In the genomic region with DNA sequence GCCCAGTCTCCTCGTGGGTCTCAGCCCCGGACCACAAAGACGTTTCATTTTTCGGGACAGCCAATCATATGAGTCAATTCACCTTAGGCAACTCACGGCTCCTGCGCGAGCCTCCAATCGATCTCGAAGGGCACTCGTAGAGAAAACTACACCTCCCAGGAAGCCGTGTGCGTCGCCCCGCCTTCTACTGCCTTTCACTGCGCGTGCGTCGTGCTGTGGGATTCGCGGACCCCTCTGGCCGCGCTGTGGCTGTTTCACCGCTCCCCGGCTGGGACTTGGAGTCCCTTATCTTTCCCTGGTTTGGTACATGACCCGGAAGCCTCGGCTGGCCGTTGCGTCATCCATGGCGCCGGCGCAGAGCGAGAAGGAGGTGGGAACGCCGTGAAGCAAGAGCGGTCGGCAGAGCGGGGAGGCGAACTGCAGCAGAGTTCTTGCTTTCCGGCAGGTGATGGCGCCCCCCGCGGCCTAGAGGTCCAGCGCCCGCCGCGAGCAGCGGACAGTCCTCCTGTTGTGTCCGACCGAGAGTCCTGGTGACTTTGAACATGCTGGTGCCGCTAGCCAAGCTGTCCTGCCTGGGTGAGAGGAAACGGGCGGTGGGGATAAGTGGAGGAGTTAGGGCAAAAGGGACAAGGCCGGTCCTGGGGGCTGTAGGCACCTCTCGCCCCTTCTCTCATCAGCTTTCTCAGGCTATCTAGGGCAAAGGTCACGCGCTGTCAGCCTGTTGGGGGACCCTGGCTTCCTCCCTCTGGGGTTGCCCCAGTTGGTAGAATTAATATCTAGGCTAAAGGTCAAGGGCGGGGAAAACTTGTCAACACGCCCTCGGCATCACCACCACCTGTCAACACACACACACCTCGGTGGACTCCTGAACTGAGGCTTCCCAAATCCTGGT, we compare ENCODE assay signal across 8 cellular contexts.
DNase-seq lines count a peak whose midpoint lies in the region; ATAC-seq and TF ChIP-seq lines count a peak whose summit lies in the region.

Gene ETFDH (plus strand): TSS at position 382 of the 892 bp plus-strand sequence. CDS start 161 bp downstream, at position 543.

- peak; percentile 88 for TF ChIP-seq CTCF in GM10266 (IDR thresholded peaks at IDR 0.05; ENCODE audit: control insufficient read depth, insufficient read depth, low read depth, missing control alignments)

- H3K4me3 Mint-ChIP-seq in activated naive CD4-positive, alpha-beta T cell treated with anti-CD3 and anti-CD28 coated beads, Interleukin-2, amount 50 U/mL, for 24 hours: peak within 1 kb of the TSS; percentile 98

- H3K36me3 Mint-ChIP-seq in activated naive CD4-positive, alpha-beta T cell treated with anti-CD3 and anti-CD28 coated beads, Interleukin-2, amount 50 U/mL, for 24 hours: no peaks in the 10 kb centered on the region

- peak; percentile 93 for DNase-seq in GM10266 (ENCODE audit: extremely low spot score)
- DNase-seq in NCI-H1048 (lab: John Stamatoyannopoulos, UW): peak; percentile 98
- DNase-seq in germinal center (ENCODE audit: low spot score): peak; percentile 96
- DNase-seq in non-pigmented ciliary epithelial cell (ENCODE audit: low read depth): peak; percentile 97
- peak; percentile 99 for DNase-seq in superior temporal gyrus (ENCODE audit: extremely low spot score)

- no peaks in the 10 kb centered on the region for H3K27me3 Mint-ChIP-seq in activated naive CD4-positive, alpha-beta T cell treated with anti-CD3 and anti-CD28 coated beads, Interleukin-2, amount 50 U/mL, for 24 hours

- peak within 1 kb of the TSS; percentile 97 for H3K27ac Mint-ChIP-seq in activated naive CD4-positive, alpha-beta T cell treated with anti-CD3 and anti-CD28 coated beads, Interleukin-2, amount 50 U/mL, for 24 hours

- peaks cover 19% of the 10 kb centered on the region for H3K4me1 Mint-ChIP-seq in activated naive CD4-positive, alpha-beta T cell treated with anti-CD3 and anti-CD28 coated beads, Interleukin-2, amount 50 U/mL, for 24 hours

- peak; percentile 86 for ATAC-seq in HG02588 (IDR thresholded peaks at IDR 0.05; ENCODE audit: unreplicated experiment)
- ATAC-seq in SK-N-SH treated with all-trans-retinoic acid at 6 μM for 48 hours: peak; percentile 92

- no peaks in the 10 kb centered on the region for H3K9me3 Mint-ChIP-seq in activated naive CD4-positive, alpha-beta T cell treated with anti-CD3 and anti-CD28 coated beads, Interleukin-2, amount 50 U/mL, for 24 hours

TF ChIP-seq in SK-N-SH treated with all-trans-retinoic acid at 6 μM for 48 hours, 23 proteins besides CTCF, POLR2A, EP300 and RAD21:
- TF ChIP-seq, protein P1, sequence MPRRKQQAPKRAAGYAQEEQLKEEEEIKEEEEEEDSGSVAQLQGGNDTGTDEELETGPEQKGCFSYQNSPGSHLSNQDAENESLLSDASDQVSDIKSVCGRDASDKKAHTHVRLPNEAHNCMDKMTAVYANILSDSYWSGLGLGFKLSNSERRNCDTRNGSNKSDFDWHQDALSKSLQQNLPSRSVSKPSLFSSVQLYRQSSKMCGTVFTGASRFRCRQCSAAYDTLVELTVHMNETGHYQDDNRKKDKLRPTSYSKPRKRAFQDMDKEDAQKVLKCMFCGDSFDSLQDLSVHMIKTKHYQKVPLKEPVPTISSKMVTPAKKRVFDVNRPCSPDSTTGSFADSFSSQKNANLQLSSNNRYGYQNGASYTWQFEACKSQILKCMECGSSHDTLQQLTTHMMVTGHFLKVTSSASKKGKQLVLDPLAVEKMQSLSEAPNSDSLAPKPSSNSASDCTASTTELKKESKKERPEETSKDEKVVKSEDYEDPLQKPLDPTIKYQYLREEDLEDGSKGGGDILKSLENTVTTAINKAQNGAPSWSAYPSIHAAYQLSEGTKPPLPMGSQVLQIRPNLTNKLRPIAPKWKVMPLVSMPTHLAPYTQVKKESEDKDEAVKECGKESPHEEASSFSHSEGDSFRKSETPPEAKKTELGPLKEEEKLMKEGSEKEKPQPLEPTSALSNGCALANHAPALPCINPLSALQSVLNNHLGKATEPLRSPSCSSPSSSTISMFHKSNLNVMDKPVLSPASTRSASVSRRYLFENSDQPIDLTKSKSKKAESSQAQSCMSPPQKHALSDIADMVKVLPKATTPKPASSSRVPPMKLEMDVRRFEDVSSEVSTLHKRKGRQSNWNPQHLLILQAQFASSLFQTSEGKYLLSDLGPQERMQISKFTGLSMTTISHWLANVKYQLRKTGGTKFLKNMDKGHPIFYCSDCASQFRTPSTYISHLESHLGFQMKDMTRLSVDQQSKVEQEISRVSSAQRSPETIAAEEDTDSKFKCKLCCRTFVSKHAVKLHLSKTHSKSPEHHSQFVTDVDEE (CRISPR knock-in tag; IDR thresholded peaks at IDR 0.05): peak; percentile 51; the same call in 1 of the 2 replicates
- TF ChIP-seq PPARA (CRISPR knock-in tag; IDR thresholded peaks at IDR 0.05; ENCODE audit: borderline replicate concordance): no peak
- TF ChIP-seq GLIS3 (CRISPR knock-in tag; IDR thresholded peaks at IDR 0.05): no peak
- TF ChIP-seq, protein P2, sequence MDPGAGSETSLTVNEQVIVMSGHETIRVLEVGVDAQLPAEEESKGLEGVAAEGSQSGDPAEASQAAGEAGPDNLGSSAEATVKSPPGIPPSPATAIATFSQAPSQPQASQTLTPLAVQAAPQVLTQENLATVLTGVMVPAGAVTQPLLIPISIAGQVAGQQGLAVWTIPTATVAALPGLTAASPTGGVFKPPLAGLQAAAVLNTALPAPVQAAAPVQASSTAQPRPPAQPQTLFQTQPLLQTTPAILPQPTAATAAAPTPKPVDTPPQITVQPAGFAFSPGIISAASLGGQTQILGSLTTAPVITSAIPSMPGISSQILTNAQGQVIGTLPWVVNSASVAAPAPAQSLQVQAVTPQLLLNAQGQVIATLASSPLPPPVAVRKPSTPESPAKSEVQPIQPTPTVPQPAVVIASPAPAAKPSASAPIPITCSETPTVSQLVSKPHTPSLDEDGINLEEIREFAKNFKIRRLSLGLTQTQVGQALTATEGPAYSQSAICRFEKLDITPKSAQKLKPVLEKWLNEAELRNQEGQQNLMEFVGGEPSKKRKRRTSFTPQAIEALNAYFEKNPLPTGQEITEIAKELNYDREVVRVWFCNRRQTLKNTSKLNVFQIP (CRISPR knock-in tag; IDR thresholded peaks at IDR 0.05; ENCODE audit: borderline replicate concordance, low read depth): no peak
- no peak for TF ChIP-seq SNAI2 (CRISPR knock-in tag; IDR thresholded peaks at IDR 0.05)
- no peak for TF ChIP-seq TCF4 (CRISPR knock-in tag; IDR thresholded peaks at IDR 0.05; ENCODE audit: borderline replicate concordance)
- TF ChIP-seq ARNTL (CRISPR knock-in tag; IDR thresholded peaks at IDR 0.05; ENCODE audit: borderline replicate concordance, low read depth): no peak
- TF ChIP-seq BACH2 (CRISPR knock-in tag; IDR thresholded peaks at IDR 0.05; ENCODE audit: borderline replicate concordance): no peak
- no peak for TF ChIP-seq ZC3H10 (CRISPR knock-in tag; IDR thresholded peaks at IDR 0.05)
- no peak for TF ChIP-seq ISL1 (CRISPR knock-in tag; IDR thresholded peaks at IDR 0.05)
- TF ChIP-seq ZNF70 (CRISPR knock-in tag; IDR thresholded peaks at IDR 0.05): 0 out of 2 replicates have a peak, but pooled peaks have one; percentile 19
- no peak for TF ChIP-seq ZNF565 (CRISPR knock-in tag; conservative IDR thresholded peaks at IDR 0.05; ENCODE audit: low read depth)
- TF ChIP-seq ESRRG (CRISPR knock-in tag; IDR thresholded peaks at IDR 0.05): no peak
- TF ChIP-seq ZNF8 (CRISPR knock-in tag; IDR thresholded peaks at IDR 0.05): no peak

Comparison
In these comparisons a context has a peak if more than half of its experiments do, and no peak if none do; other contexts are left out.
1. Peak in every context shown above with its lines: DNase-seq and ATAC-seq.